Comparison of ENCODE assay signal across 12 cellular contexts in genomic region chr9:130193531-130194405, GRCh38. TPM values are rescaled to one million over a fixed set of nuclear protein-coding genes. Genes with fewer than 3 reads are reported as not detected.
DNase-seq lines count a peak whose midpoint lies in the region; ATAC-seq and TF ChIP-seq lines count a peak whose summit lies in the region.
"Had no signal": no experiment of that assay in that cellular context is flagged by ENCODE, and none has a peak within 500 bp of the region (broad histone marks: within the 10 kb centered on the region; RNA-seq: fewer than 3 reads in every experiment).

No MANE protein-coding gene starts in this region.

- H3K4me3 Mint-ChIP-seq in MCF 10A (ENCODE audit: unreplicated experiment), result no peak overlapping the region
- no peak overlapping the region for H3K4me3 Mint-ChIP-seq in progenitor cell of endocrine pancreas (ENCODE audit: low read depth)
- H3K4me3 Mint-ChIP-seq: activated T-helper 17 cell treated with anti-CD3 and anti-CD28 coated beads, Interleukin-2, amount 50 U/mL, for 72 hours had no signal

- H3K4me3 ChIP-seq in heart left ventricle (no peak overlapping the region), transverse colon (no peak overlapping the region)
- H3K4me3 ChIP-seq: PC-9, skin epidermis had no signal

- H3K36me3 Mint-ChIP-seq in MCF 10A (ENCODE audit: insufficient read depth, unreplicated experiment) (no peaks in the 10 kb centered on the region), progenitor cell of endocrine pancreas (ENCODE audit: insufficient read depth) (no peaks in the 10 kb centered on the region)

- H3K27ac ChIP-seq in heart left ventricle (peak overlapping the region in 1 of 12 donors; percentile 88), transverse colon (peak overlapping the region; percentile 59 to 87 (median 81))
- H3K27ac ChIP-seq: PC-9 had no signal

- H3K27me3 Mint-ChIP-seq in MCF 10A (ENCODE audit: insufficient read depth, unreplicated experiment) (no peaks in the 10 kb centered on the region), progenitor cell of endocrine pancreas (no peaks in the 10 kb centered on the region)
- H3K27me3 Mint-ChIP-seq: activated T-helper 17 cell treated with anti-CD3 and anti-CD28 coated beads, Interleukin-2, amount 50 U/mL, for 72 hours had no signal

- DNase-seq in heart left ventricle (no peak), Right ventricle myocardium inferior (ENCODE audit: missing footprints) (no peak), MCF 10A (ENCODE audit: unreplicated experiment) (no peak), left kidney (ENCODE audit: low read depth, low spot score) (peak; percentile 93), transverse colon (no peak), progenitor cell of endocrine pancreas (ENCODE audit: low spot score, unreplicated experiment) (no peak), RPMI8226 (no peak)
- DNase-seq: NCI-H1048, PC-9 had no signal

- TF ChIP-seq POLR2A in heart left ventricle (IDR thresholded peaks at IDR 0.05), result no peak
- no peak for TF ChIP-seq POLR2A in transverse colon (IDR thresholded peaks at IDR 0.05)

- POLR2A ChIA-PET in MCF 10A (lab: Yijun Ruan, JAX), result interaction anchor here (0.7 to 0.8 kb wide), 2 partner anchors 19 to 20 kb away, joined by 3 read pairs; no protein-coding TSS in a partner anchor

- H3K9me3 Mint-ChIP-seq in MCF 10A (ENCODE audit: unreplicated experiment) (no peaks in the 10 kb centered on the region), progenitor cell of endocrine pancreas (ENCODE audit: low read depth) (no peaks in the 10 kb centered on the region)
- H3K9me3 Mint-ChIP-seq: activated T-helper 17 cell treated with anti-CD3 and anti-CD28 coated beads, Interleukin-2, amount 50 U/mL, for 72 hours had no signal

- intact Hi-C loops in heart left ventricle (cut with DNase I) (no loop called here), Right ventricle myocardium inferior (cut with DNase I) (no loop called here), MCF 10A (cut with micrococcal nuclease) (no loop called here), transverse colon (cut with DNase I; ENCODE audit: low total_unique reads) (loop anchor here (5.0 kb wide), 1 partner anchor 76 kb away; no protein-coding TSS in a partner anchor)

- no peak for TF ChIP-seq EP300 in transverse colon (IDR thresholded peaks at IDR 0.05; ENCODE audit: low read depth)

- H3K27ac Mint-ChIP-seq in MCF 10A (ENCODE audit: low read depth, unreplicated experiment), result peak overlapping the region; percentile 19
- H3K27ac Mint-ChIP-seq in progenitor cell of endocrine pancreas, result no peak overlapping the region
- H3K27ac Mint-ChIP-seq: activated T-helper 17 cell treated with anti-CD3 and anti-CD28 coated beads, Interleukin-2, amount 50 U/mL, for 72 hours had no signal

- H3K36me3 ChIP-seq in heart left ventricle (no peaks in the 10 kb centered on the region), transverse colon (no peaks in the 10 kb centered on the region)

- H3K4me1 Mint-ChIP-seq in MCF 10A (ENCODE audit: insufficient read depth, unreplicated experiment) (peaks cover 8% of the 10 kb centered on the region), progenitor cell of endocrine pancreas (ENCODE audit: low read depth) (peaks cover 14% of the 10 kb centered on the region)
- H3K4me1 Mint-ChIP-seq: activated T-helper 17 cell treated with anti-CD3 and anti-CD28 coated beads, Interleukin-2, amount 50 U/mL, for 72 hours had no signal

- peaks cover 0 to 14% (median 2%) of the 10 kb centered on the region in 12 donors for H3K4me1 ChIP-seq in heart left ventricle
- peaks cover 15 to 51% (median 33%) of the 10 kb centered on the region in 4 donors for H3K4me1 ChIP-seq in transverse colon

- no TSS peak for BruUV-seq in MCF 10A (replicated peaks; lab: Mats Ljungman, UMichigan)

- ATAC-seq in heart left ventricle (peak in 3 of 4 donors; percentile 18 to 31 (median 25)), Right ventricle myocardium inferior (no peak), GM21526 (IDR thresholded peaks at IDR 0.05; ENCODE audit: low FRiP score, unreplicated experiment) (no peak)
- ATAC-seq: activated T-helper 17 cell treated with anti-CD3 and anti-CD28 coated beads, Interleukin-2, amount 50 U/mL, for 72 hours had no signal

- CTCF ChIA-PET in MCF 10A (lab: Yijun Ruan, JAX), result interaction anchor here (1.2 to 1.4 kb wide), 2 partner anchors 47 to 50 kb away, joined by 3 to 4 read pairs; no protein-coding TSS in a partner anchor

- H3K27me3 ChIP-seq in heart left ventricle, result no peaks in the 10 kb centered on the region
- H3K27me3 ChIP-seq in transverse colon, result no peaks in the 10 kb centered on the region

- 63 to 79% (median 72%) methylated on average over 21 to 29 of the region's 29 CpGs for WGBS in heart left ventricle, 4 donors
- WGBS in transverse colon (ENCODE audit: low coverage in 1 of 2), 2 donors, result 71% methylated on average over 29 of the region's 29 CpGs; no CpG with 5 or more reads in 1 of the 2 donors

- H3K9me3 ChIP-seq in heart left ventricle, result no peaks in the 10 kb centered on the region
- no peaks in the 10 kb centered on the region for H3K9me3 ChIP-seq in transverse colon

- in situ Hi-C loops in transverse colon (cut with MboI; ENCODE audit: low pct_ligation_motif_present in 1 of 4, low pct_unique_long_range_greater_than_20kb in 1 of 4, low sequenced_read_pairs in 3 of 4), result no loop called here

- no peak for TF ChIP-seq CTCF in heart left ventricle (IDR thresholded peaks at IDR 0.05)
- TF ChIP-seq CTCF in MCF 10A (IDR thresholded peaks at IDR 0.05; ENCODE audit: unreplicated experiment), result no peak
- no peak for TF ChIP-seq CTCF in transverse colon (IDR thresholded peaks at IDR 0.05)
- no peak for TF ChIP-seq CTCF in progenitor cell of endocrine pancreas (IDR thresholded peaks at IDR 0.05; ENCODE audit: unreplicated experiment)

RNA-seq across cellular contexts. Expression of gene NCS1, which starts 21.6 kb away (rescaled TPM):
- total RNA-seq in heart left ventricle (10 to 100 TPM in 4 of 9 donors, 1 to 10 TPM in 5; 4.4 to 15.9 (median 9.4) TPM), Right ventricle myocardium inferior (5.0 TPM), MCF 10A (2022) (27.8 and 41.3 TPM in 2 replicates), transverse colon (10 to 100 TPM; 11.9 to 66.5 (median 25.9) TPM), progenitor cell of endocrine pancreas (29.0 and 33.4 TPM in 2 replicates)
- 1 to 10 TPM; 2.3 to 9.5 TPM for polyA plus RNA-seq in heart left ventricle

Comparison
In these comparisons a context has a peak if more than half of its experiments do, and no peak if none do; other contexts are left out.
1. ATAC-seq: peak in heart left ventricle (3 of 4); none in Right ventricle myocardium inferior (single experiment) and GM21526 (single experiment).